In the genomic region with DNA sequence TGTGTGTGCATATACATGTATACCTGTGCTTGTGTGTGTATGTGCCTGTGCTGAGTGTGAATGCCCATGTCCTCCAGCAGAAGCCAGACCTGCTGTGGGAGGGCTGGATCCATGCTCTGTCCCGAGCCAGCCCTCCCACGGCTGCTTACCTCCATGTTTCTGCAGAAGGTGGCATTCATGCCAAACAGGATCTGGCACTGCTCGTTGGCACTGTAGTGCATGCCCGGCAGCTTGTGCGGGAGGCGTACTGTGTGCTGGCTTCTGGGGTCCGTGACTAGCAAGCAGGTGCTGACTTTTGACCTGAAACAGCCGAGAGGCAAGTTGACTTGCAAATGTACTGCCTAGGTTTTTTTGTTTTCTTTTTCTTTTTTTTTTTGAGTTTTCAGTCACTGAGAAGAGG, we compare ENCODE assay signal across 21 cellular contexts.
DNase-seq lines count a peak whose midpoint lies in the region; ATAC-seq and TF ChIP-seq lines count a peak whose summit lies in the region.
"Had no signal": no experiment of that assay in that cellular context is flagged by ENCODE, and none has a peak within 500 bp of the region (broad histone marks: within the 10 kb centered on the region; RNA-seq: fewer than 3 reads in every experiment).

No MANE protein-coding gene starts in this region.

- no peak for TF ChIP-seq CTCF in left ventricle myocardium inferior (IDR thresholded peaks at IDR 0.05; ENCODE audit: borderline replicate concordance)

- no peak for ATAC-seq in activated naive CD4-positive, alpha-beta T cell treated with anti-CD3 and anti-CD28 coated beads, Interleukin-2, amount 50 U/mL, for 72 hours
- peak; percentile 75 for ATAC-seq in left ventricle myocardium superior
- ATAC-seq in left lobe of liver, result peak; percentile 56
- ATAC-seq: A549, HepG2 had no signal

- DNase-seq in activated naive CD4-positive, alpha-beta T cell treated with anti-CD3 and anti-CD28 coated beads, Interleukin-2, amount 10 ng/mL, durations not matched to agents 7 days and 5 days, result no peak
- DNase-seq in activated naive CD4-positive, alpha-beta T cell treated with anti-CD3 and anti-CD28 coated beads, Interleukin-2, amount 50 U/mL, for 72 hours (ENCODE audit: low spot score in 2 of 2), result no peak
- peak; percentile 44 for DNase-seq in left ventricle myocardium superior
- DNase-seq in left ventricle myocardium inferior, result no peak
- no peak for DNase-seq in left lobe of liver (ENCODE audit: low spot score)
- DNase-seq in SHP77 treated with DMSO at 0.1 percent for 48 hours (lab: John Stamatoyannopoulos, UW), result no peak
- DNase-seq in NCI-H2081 (lab: John Stamatoyannopoulos, UW), result no peak
- no peak for DNase-seq in activated CD4-positive, alpha-beta T cell treated with anti-CD3 and anti-CD28 coated beads, Interleukin-2, amount 50 U/mL, for 1 hour
- DNase-seq: CD4-positive, CD25-positive, alpha-beta regulatory T cell; CD8-positive, alpha-beta memory T cell; COR-L47; DMS 273 treated with DMSO at 0.1 percent for 48 hours; DMS53; DND-41; EL had no signal

- H3K4me3 Mint-ChIP-seq in activated naive CD4-positive, alpha-beta T cell treated with anti-CD3 and anti-CD28 coated beads, Interleukin-2, amount 10 ng/mL, durations not matched to agents 7 days and 5 days, result no peak overlapping the region
- H3K4me3 Mint-ChIP-seq: B cell; CD4-positive, CD25-positive, alpha-beta regulatory T cell; CD8-positive, alpha-beta memory T cell had no signal

- H3K27ac ChIP-seq in left ventricle myocardium inferior (replicated peaks), result no peak overlapping the region
- H3K27ac ChIP-seq: 22Rv1; A549; BLaER1 treated with 17β-estradiol and CSF1 and Interleukin-3, amounts not matched to agents 10 nM and 100 nM had no signal

- H3K4me1 ChIP-seq in left ventricle myocardium inferior, result no peaks in the 10 kb centered on the region
- H3K4me1 ChIP-seq: A549, HAP-1 had no signal

- peak overlapping the region; percentile 37 for H3K27ac Mint-ChIP-seq in activated naive CD4-positive, alpha-beta T cell treated with anti-CD3 and anti-CD28 coated beads, Interleukin-2, amount 10 ng/mL, durations not matched to agents 7 days and 5 days
- H3K27ac Mint-ChIP-seq in activated naive CD4-positive, alpha-beta T cell treated with anti-CD3 and anti-CD28 coated beads, Interleukin-2, amount 50 U/mL, for 72 hours, result no peak overlapping the region
- H3K27ac Mint-ChIP-seq: B cell; CD4-positive, CD25-positive, alpha-beta regulatory T cell had no signal

- peaks cover 19% of the 10 kb centered on the region for H3K9me3 ChIP-seq in left ventricle myocardium inferior (replicated peaks)
- H3K9me3 ChIP-seq: HAP-1 had no signal

- H3K27me3 ChIP-seq in left ventricle myocardium inferior (ENCODE audit: low read depth), result no peaks in the 10 kb centered on the region
- H3K27me3 ChIP-seq: BLaER1 treated with 17β-estradiol and CSF1 and Interleukin-3, amounts not matched to agents 10 nM and 100 nM had no signal

- no peak overlapping the region for H3K4me3 ChIP-seq in left ventricle myocardium inferior
- H3K4me3 ChIP-seq: A549; BLaER1 treated with 17β-estradiol and CSF1 and Interleukin-3, amounts not matched to agents 10 nM and 100 nM; HAP-1 had no signal

- peaks cover 25% of the 10 kb centered on the region for H3K9me3 Mint-ChIP-seq in activated naive CD4-positive, alpha-beta T cell treated with anti-CD3 and anti-CD28 coated beads, Interleukin-2, amount 10 ng/mL, durations not matched to agents 7 days and 5 days
- H3K9me3 Mint-ChIP-seq in activated naive CD4-positive, alpha-beta T cell treated with anti-CD3 and anti-CD28 coated beads, Interleukin-2, amount 50 U/mL, for 72 hours, result peaks cover 18 to 24% of the 10 kb centered on the region in 2 donors

- CTCF ChIA-PET in activated naive CD4-positive, alpha-beta T cell treated with anti-CD3 and anti-CD28 coated beads, Interleukin-2, amount 10 ng/mL, durations not matched to agents 7 days and 5 days (lab: Charles Lee), result no interaction called here

- peaks cover 12% of the 10 kb centered on the region for H3K36me3 ChIP-seq in left ventricle myocardium inferior
- H3K36me3 ChIP-seq: HAP-1 had no signal

- H3K36me3 Mint-ChIP-seq in activated naive CD4-positive, alpha-beta T cell treated with anti-CD3 and anti-CD28 coated beads, Interleukin-2, amount 10 ng/mL, durations not matched to agents 7 days and 5 days, result peaks cover 11% of the 10 kb centered on the region
- H3K36me3 Mint-ChIP-seq in activated naive CD4-positive, alpha-beta T cell treated with anti-CD3 and anti-CD28 coated beads, Interleukin-2, amount 50 U/mL, for 72 hours, result peaks cover 31 to 34% of the 10 kb centered on the region in 2 donors

- H3K4me1 Mint-ChIP-seq in activated naive CD4-positive, alpha-beta T cell treated with anti-CD3 and anti-CD28 coated beads, Interleukin-2, amount 10 ng/mL, durations not matched to agents 7 days and 5 days, result no peaks in the 10 kb centered on the region
- H3K4me1 Mint-ChIP-seq: B cell; CD4-positive, CD25-positive, alpha-beta regulatory T cell; CD8-positive, alpha-beta memory T cell had no signal

- H3K27me3 Mint-ChIP-seq in activated naive CD4-positive, alpha-beta T cell treated with anti-CD3 and anti-CD28 coated beads, Interleukin-2, amount 10 ng/mL, durations not matched to agents 7 days and 5 days, result no peaks in the 10 kb centered on the region
- H3K27me3 Mint-ChIP-seq: B cell; CD4-positive, CD25-positive, alpha-beta regulatory T cell; CD8-positive, alpha-beta memory T cell had no signal

- intact Hi-C loops in left ventricle myocardium superior (cut with micrococcal nuclease) (no loop called here), left ventricle myocardium inferior (cut with micrococcal nuclease) (no loop called here)

Comparison
In these comparisons a context has a peak if more than half of its experiments do, and no peak if none do; other contexts are left out.
1. ATAC-seq: peak in left ventricle myocardium superior (single experiment) and left lobe of liver (single experiment); none in activated naive CD4-positive, alpha-beta T cell treated with anti-CD3 and anti-CD28 coated beads, Interleukin-2, amount 50 U/mL, for 72 hours (0 of 2).